ENCODE assay signal across 14 cellular contexts in genomic region chr1:200157718-200158117, GRCh38.
A peak's percentile ranks its signal among the peaks of the same experiment; 100 is the strongest.
DNase-seq lines count a peak whose midpoint lies in the region; ATAC-seq and TF ChIP-seq lines count a peak whose summit lies in the region.
"Had no signal": no experiment of that assay in that cellular context is flagged by ENCODE, and none has a peak within 500 bp of the region (broad histone marks: within the 10 kb centered on the region; RNA-seq: fewer than 3 reads in every experiment).

No MANE protein-coding gene starts in this region.

- H3K27ac ChIP-seq in GM23248 = no peak overlapping the region
- H3K27ac ChIP-seq: C4-2B had no signal

- no peak overlapping the region for H3K4me2 ChIP-seq in GM23248 (ENCODE audit: unreplicated experiment)

- no peaks in the 10 kb centered on the region for H3K27me3 ChIP-seq in GM23248 (replicated peaks; ENCODE audit: insufficient read depth)

- H3K27me3 Mint-ChIP-seq in T-helper 17 cell (peaks cover 4% of the 10 kb centered on the region), neural crest cell (ENCODE audit: low read depth) (no peaks in the 10 kb centered on the region)
- H3K27me3 Mint-ChIP-seq: CD4-positive, alpha-beta T cell had no signal

- H3K9me3 ChIP-seq in GM23248 (ENCODE audit: low read depth) (no peaks in the 10 kb centered on the region), T-helper 17 cell (ENCODE audit: control insufficient read depth, low read length, poor library complexity, severe bottlenecking) (no peaks in the 10 kb centered on the region)
- H3K9me3 ChIP-seq: Caco-2 had no signal

- H3K36me3 Mint-ChIP-seq in T-helper 17 cell (ENCODE audit: low read depth) (no peaks in the 10 kb centered on the region), neural crest cell (ENCODE audit: low read depth) (no peaks in the 10 kb centered on the region)

- ATAC-seq in T-helper 17 cell (no peak), HG03469 (IDR thresholded peaks at IDR 0.05; ENCODE audit: unreplicated experiment) (no peak)

- intact Hi-C loops in head of caudate nucleus (cut with DNase I) = no loop called here

- no peaks in the 10 kb centered on the region for H3K36me3 ChIP-seq in GM23248 (ENCODE audit: low read depth)

- no peaks in the 10 kb centered on the region for H3K79me2 ChIP-seq in GM23248 (ENCODE audit: insufficient read depth)

- in situ Hi-C loops in GM23248 (cut with MboI) = no loop called here

- peak overlapping the region; percentile 54; the same call in 1 of the 2 replicates for H2AFZ ChIP-seq in GM23248

- DNase-seq in GM23248 = no peak
- peak; percentile 26 for DNase-seq in OCI-M1 (lab: John Stamatoyannopoulos, UW)
- no peak for DNase-seq in T-helper 17 cell
- DNase-seq in neural crest cell (ENCODE audit: low read depth, low spot score) = no peak
- no peak for DNase-seq in D341Med (ENCODE audit: low spot score)
- no peak for DNase-seq in head of caudate nucleus
- DNase-seq: AML-193; Caco-2; CD4-positive, alpha-beta T cell; DMS79 treated with DMSO at 0.1 percent for 48 hours; GF-D8; H9 had no signal

- TF ChIP-seq CTCF in neural crest cell (conservative IDR thresholded peaks at IDR 0.05) = no peak

- H3K9me2 ChIP-seq in GM23248 (ENCODE audit: insufficient read depth) = no peaks in the 10 kb centered on the region

- no peak overlapping the region for H3K4me3 Mint-ChIP-seq in T-helper 17 cell
- H3K4me3 Mint-ChIP-seq in neural crest cell = no peak overlapping the region
- H3K4me3 Mint-ChIP-seq: CD4-positive, alpha-beta T cell; H9 had no signal

- H3K27ac Mint-ChIP-seq in T-helper 17 cell (peak overlapping the region; percentile 72), neural crest cell (ENCODE audit: unreplicated experiment) (peak overlapping the region; percentile 76)
- H3K27ac Mint-ChIP-seq: CD4-positive, alpha-beta T cell; H9 had no signal

- no peaks in the 10 kb centered on the region for H3F3A ChIP-seq in GM23248 (ENCODE audit: insufficient read depth)

- H4K20me1 ChIP-seq in GM23248 (ENCODE audit: insufficient read depth) = no peaks in the 10 kb centered on the region

- no peak overlapping the region for H3K9ac ChIP-seq in GM23248

- peaks cover 17% of the 10 kb centered on the region for H3K4me1 Mint-ChIP-seq in T-helper 17 cell
- H3K4me1 Mint-ChIP-seq in neural crest cell = peaks cover 24% of the 10 kb centered on the region

- no peak overlapping the region for H3K4me3 ChIP-seq in GM23248

- no peaks in the 10 kb centered on the region; the same call in 1 of the 2 replicates for H3K4me1 ChIP-seq in GM23248 (ENCODE audit: insufficient read depth)

- no peaks in the 10 kb centered on the region for H3K9me3 Mint-ChIP-seq in neural crest cell
- H3K9me3 Mint-ChIP-seq: CD4-positive, alpha-beta T cell; H9 had no signal
